In the genomic region with DNA sequence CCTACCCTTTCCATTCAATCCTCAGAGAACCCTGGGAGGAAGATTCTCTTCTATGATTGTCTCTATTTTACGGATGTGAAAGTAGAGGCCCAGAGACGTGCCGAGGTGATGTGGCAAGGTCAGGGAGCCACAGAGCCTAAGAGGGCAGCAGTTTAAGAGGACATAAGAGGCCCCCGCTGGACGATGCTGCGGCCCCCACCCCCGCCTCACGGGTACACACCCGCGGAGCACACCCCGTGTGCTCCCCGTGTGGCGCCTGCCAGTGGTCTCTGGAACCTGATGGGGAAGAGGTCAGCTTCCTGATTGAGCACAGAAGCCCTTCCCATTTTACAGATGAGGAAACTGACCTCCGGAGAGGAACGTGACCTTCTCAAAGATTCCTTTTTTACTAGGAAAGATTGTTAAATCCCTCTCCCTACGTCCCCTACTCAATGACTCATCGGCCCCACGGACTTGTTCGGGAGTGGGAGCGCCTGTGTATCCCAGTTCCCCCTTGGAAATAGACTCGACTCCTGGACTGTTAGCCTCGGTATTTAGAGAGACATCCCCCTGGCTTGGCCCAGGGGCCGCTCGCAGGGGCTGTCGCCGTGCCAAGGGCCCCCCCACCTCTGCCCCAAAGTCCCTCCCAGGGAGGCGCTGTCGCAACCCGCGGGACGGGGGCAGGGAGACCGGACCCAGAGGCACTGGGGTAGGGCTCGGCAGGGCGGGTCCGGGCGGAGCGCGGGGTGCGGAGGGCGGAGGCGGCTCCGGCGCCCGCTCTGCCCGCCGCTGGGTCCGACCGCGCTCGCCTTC, we compare ENCODE assay signal across 1 cellular context.
A peak's percentile ranks its signal among the peaks of the same experiment; 100 is the strongest.
TF ChIP-seq lines count a peak whose summit lies in the region.

Gene ABCC3, plus strand, starts transcription at position 759 of the 792 bp plus-strand sequence. CDS start 56 bp downstream, outside the sequence.

TF ChIP-seq in K562, 482 proteins besides CTCF, POLR2A, EP300 and RAD21 (continued from another document):
- TF ChIP-seq FOSL1 (tag; conservative IDR thresholded peaks at IDR 0.05), result 0 out of 2 replicates have a peak, but pooled peaks have one; percentile 14
- no peak for TF ChIP-seq ZSCAN32 (CRISPR knock-in tag; IDR thresholded peaks at IDR 0.05)
- TF ChIP-seq, protein P1, sequence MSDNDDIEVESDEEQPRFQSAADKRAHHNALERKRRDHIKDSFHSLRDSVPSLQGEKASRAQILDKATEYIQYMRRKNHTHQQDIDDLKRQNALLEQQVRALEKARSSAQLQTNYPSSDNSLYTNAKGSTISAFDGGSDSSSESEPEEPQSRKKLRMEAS (CRISPR knock-in tag; IDR thresholded peaks at IDR 0.05), result no peak
- TF ChIP-seq, protein P2, sequence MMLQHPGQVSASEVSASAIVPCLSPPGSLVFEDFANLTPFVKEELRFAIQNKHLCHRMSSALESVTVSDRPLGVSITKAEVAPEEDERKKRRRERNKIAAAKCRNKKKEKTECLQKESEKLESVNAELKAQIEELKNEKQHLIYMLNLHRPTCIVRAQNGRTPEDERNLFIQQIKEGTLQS (IDR thresholded peaks at IDR 0.05), result 0 out of 2 replicates have a peak, but pooled peaks have one; percentile 19
- TF ChIP-seq, protein P2 (CRISPR knock-in tag; conservative IDR thresholded peaks at IDR 0.05), result no peak
- no peak for TF ChIP-seq ATF1 (CRISPR knock-in tag; IDR thresholded peaks at IDR 0.05)
- no peak for TF ChIP-seq ATF1 (tag; IDR thresholded peaks at IDR 0.05)
- TF ChIP-seq ESRRA (IDR thresholded peaks at IDR 0.05; ENCODE audit: borderline replicate concordance, low read depth), result peak; percentile 64; the same call in 1 of the 2 replicates
- no peak for TF ChIP-seq ZNF143 (CRISPR knock-in tag; IDR thresholded peaks at IDR 0.05)
- TF ChIP-seq MIER1 (IDR thresholded peaks at IDR 0.05; ENCODE audit: low read depth), result no peak
- TF ChIP-seq SMAD4 (CRISPR knock-in tag; conservative IDR thresholded peaks at IDR 0.05), result no peak
- TF ChIP-seq RCOR1 (IDR thresholded peaks at IDR 0.05; ENCODE audit: borderline replicate concordance in 1 of 2, low read depth in 2 of 2, low read length in 2 of 2), result no peak
- TF ChIP-seq TAF9B (IDR thresholded peaks at IDR 0.05; ENCODE audit: partially characterized antibody), result no peak
- TF ChIP-seq SRSF3 (IDR thresholded peaks at IDR 0.05; ENCODE audit: insufficient read depth, low read length), result no peak
- no peak for TF ChIP-seq KDM1A (IDR thresholded peaks at IDR 0.05)
- TF ChIP-seq KLF13 (tag; IDR thresholded peaks at IDR 0.05; ENCODE audit: borderline replicate concordance, low read depth), result no peak
- no peak for TF ChIP-seq ZSCAN29 (IDR thresholded peaks at IDR 0.05)
- TF ChIP-seq CC2D1A (IDR thresholded peaks at IDR 0.05), result no peak
- no peak for TF ChIP-seq CBX2 (IDR thresholded peaks at IDR 0.05; ENCODE audit: insufficient read depth, low read length, poor library complexity, severe bottlenecking)
- no peak for TF ChIP-seq ZNF398 (CRISPR knock-in tag; IDR thresholded peaks at IDR 0.05)
- TF ChIP-seq BHLHE40 (IDR thresholded peaks at IDR 0.05; ENCODE audit: low read length), result 0 out of 2 replicates have a peak, but pooled peaks have one; percentile 35
- TF ChIP-seq ZNF717 (CRISPR knock-in tag; IDR thresholded peaks at IDR 0.05), result no peak
- no peak for TF ChIP-seq JUNB (CRISPR knock-in tag; conservative IDR thresholded peaks at IDR 0.05)
- TF ChIP-seq, protein P3, sequence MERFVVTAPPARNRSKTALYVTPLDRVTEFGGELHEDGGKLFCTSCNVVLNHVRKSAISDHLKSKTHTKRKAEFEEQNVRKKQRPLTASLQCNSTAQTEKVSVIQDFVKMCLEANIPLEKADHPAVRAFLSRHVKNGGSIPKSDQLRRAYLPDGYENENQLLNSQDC (CRISPR knock-in tag; IDR thresholded peaks at IDR 0.05), result no peak
- TF ChIP-seq, protein P4, sequence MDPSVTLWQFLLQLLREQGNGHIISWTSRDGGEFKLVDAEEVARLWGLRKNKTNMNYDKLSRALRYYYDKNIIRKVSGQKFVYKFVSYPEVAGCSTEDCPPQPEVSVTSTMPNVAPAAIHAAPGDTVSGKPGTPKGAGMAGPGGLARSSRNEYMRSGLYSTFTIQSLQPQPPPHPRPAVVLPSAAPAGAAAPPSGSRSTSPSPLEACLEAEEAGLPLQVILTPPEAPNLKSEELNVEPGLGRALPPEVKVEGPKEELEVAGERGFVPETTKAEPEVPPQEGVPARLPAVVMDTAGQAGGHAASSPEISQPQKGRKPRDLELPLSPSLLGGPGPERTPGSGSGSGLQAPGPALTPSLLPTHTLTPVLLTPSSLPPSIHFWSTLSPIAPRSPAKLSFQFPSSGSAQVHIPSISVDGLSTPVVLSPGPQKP (CRISPR knock-in tag; IDR thresholded peaks at IDR 0.05), result no peak
- TF ChIP-seq TAF1 (IDR thresholded peaks at IDR 0.05; ENCODE audit: control insufficient read depth, extremely low read depth, insufficient read depth, low read length, severe bottlenecking), result no peak
- TF ChIP-seq RNF219 (CRISPR knock-in tag; IDR thresholded peaks at IDR 0.05), result no peak
TF ChIP-seq in K562: peak in this region for 4.
